18 cellular contexts compared by ENCODE assay signal in the genomic region with DNA sequence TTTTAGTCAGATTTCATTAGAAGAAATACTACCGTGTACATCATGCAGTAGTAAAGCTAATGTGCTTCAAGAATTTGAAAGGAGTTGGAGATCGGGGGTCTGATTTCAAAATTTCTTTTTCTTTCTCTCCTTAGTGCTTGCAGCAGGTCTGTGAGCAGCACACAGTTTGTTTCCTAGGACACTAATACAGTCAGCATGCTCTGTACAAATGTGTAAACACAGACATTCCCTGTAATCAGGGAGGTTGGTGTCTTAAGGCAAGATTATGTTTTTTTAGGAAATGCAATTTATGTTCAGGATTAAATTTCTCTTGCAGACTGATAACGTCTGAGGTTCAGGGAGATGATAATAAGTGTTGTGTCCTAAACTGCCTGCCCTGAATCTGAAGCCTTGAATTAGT.
DNase-seq lines count a peak whose midpoint lies in the region; ATAC-seq, FAIRE-seq and TF ChIP-seq lines count a peak whose summit lies in the region.
"Had no signal": no experiment of that assay in that cellular context is flagged by ENCODE, and none has a peak within 500 bp of the region (broad histone marks: within the 10 kb centered on the region; RNA-seq: fewer than 3 reads in every experiment).

No MANE protein-coding gene starts in this region.

- H3K4me3 ChIP-seq in A549 (no peak overlapping the region), hepatocyte (no peak overlapping the region), uterus (no peak overlapping the region), upper lobe of left lung (no peak overlapping the region)

- H3K9me3 ChIP-seq in A549 (no peaks in the 10 kb centered on the region), hepatocyte (ENCODE audit: low read depth) (no peaks in the 10 kb centered on the region), uterus (no peaks in the 10 kb centered on the region), upper lobe of left lung (no peaks in the 10 kb centered on the region)

- no peaks in the 10 kb centered on the region for H3K27me3 ChIP-seq in hepatocyte
- H3K27me3 ChIP-seq in uterus = no peaks in the 10 kb centered on the region
- H3K27me3 ChIP-seq in upper lobe of left lung = no peaks in the 10 kb centered on the region

- intact Hi-C loops in uterus (cut with DNase I; ENCODE audit: low total_unique reads) = no loop called here

- TF ChIP-seq POLR2A in A549 (IDR thresholded peaks at IDR 0.05; ENCODE audit: low read length) = no peak
- no peak for TF ChIP-seq POLR2A in uterus (IDR thresholded peaks at IDR 0.05)
- no peak for TF ChIP-seq POLR2A in upper lobe of left lung (IDR thresholded peaks at IDR 0.05)

- no peaks in the 10 kb centered on the region for H3K9me2 ChIP-seq in hepatocyte (replicated peaks; ENCODE audit: insufficient read depth)

- peak in 1 of 2 experiments; percentile 11 for DNase-seq in A549 (ENCODE audit: low read depth in 1 of 2, low spot score in 1 of 2)
- peak; percentile 84 for DNase-seq in DMS114 treated with DMSO at 0.1 percent for 48 hours (lab: John Stamatoyannopoulos, UW; ENCODE audit: unreplicated experiment)
- DNase-seq in SK-N-DZ (ENCODE audit: low spot score) = peak; percentile 66
- DNase-seq in hepatocyte (ENCODE audit: low spot score) = no peak
- no peak for DNase-seq in RCC 7860 (ENCODE audit: low spot score)
- DNase-seq in uterus = no peak
- DNase-seq in upper lobe of left lung = no peak
- DNase-seq: CD8-positive, alpha-beta T cell; COR-L47; DND-41; GDM1 had no signal

- H3K36me3 ChIP-seq in hepatocyte (replicated peaks; ENCODE audit: insufficient read depth, low read depth) = no peaks in the 10 kb centered on the region
- no peaks in the 10 kb centered on the region for H3K36me3 ChIP-seq in uterus
- H3K36me3 ChIP-seq in upper lobe of left lung = no peaks in the 10 kb centered on the region

- H4K20me1 ChIP-seq in hepatocyte (ENCODE audit: insufficient read depth, poor library complexity, severe bottlenecking) = no peaks in the 10 kb centered on the region

- no peaks in the 10 kb centered on the region for H3K79me2 ChIP-seq in hepatocyte

- H3K4me2 ChIP-seq in A549 (peak overlapping the region; percentile 17; the same call in 1 of the 3 replicates), hepatocyte (peak overlapping the region; percentile 27)

- FAIRE-seq in A549 (lab: Jason Lieb, UNC) (no peak), RCC 7860 (lab: Jason Lieb, UNC) (no peak)
- FAIRE-seq: A204.1, D721Med, GM19239, H54 had no signal

- no peak overlapping the region for H2AFZ ChIP-seq in hepatocyte

- POLR2A ChIA-PET in A549 (lab: Yijun Ruan, JAX) = no interaction called here

- WGBS in A549 (ENCODE audit: missing lambda C conversion rate) = 14% methylated on average over 3 of the region's 3 CpGs
- 26% methylated on average over 3 of the region's 3 CpGs for WGBS in hepatocyte (ENCODE audit: low lambda C conversion rate, missing lambda C conversion rate)
- WGBS in upper lobe of left lung, 2 donors = 65% methylated on average over 3 of the region's 3 CpGs

- ATAC-seq in A549 = peak in 1 of 2 experiments; percentile 49; a peak in 1 of 6 replicates
- no peak for ATAC-seq in upper lobe of left lung (ENCODE audit: low FRiP score in 2 of 2)
- no peak for ATAC-seq in GM19351 (IDR thresholded peaks at IDR 0.05; ENCODE audit: unreplicated experiment)
- ATAC-seq: CD8-positive, alpha-beta T cell; HCT116 had no signal

- TF ChIP-seq CTCF in A549 (IDR thresholded peaks at IDR 0.05) (no peak), hepatocyte (IDR thresholded peaks at IDR 0.05; ENCODE audit: poor library complexity) (no peak), uterus (IDR thresholded peaks at IDR 0.05) (no peak), upper lobe of left lung (IDR thresholded peaks at IDR 0.05) (no peak)

- no peak for TF ChIP-seq EP300 in A549 (IDR thresholded peaks at IDR 0.05)
- TF ChIP-seq EP300 in upper lobe of left lung (IDR thresholded peaks at IDR 0.05) = no peak

- H3K27ac ChIP-seq in A549 = no peak overlapping the region
- no peak overlapping the region for H3K27ac ChIP-seq in hepatocyte
- no peak overlapping the region for H3K27ac ChIP-seq in uterus
- no peak overlapping the region for H3K27ac ChIP-seq in upper lobe of left lung
- H3K27ac ChIP-seq: HL-60 had no signal

- TF ChIP-seq RAD21 in A549 (conservative IDR thresholded peaks at IDR 0.05 in 1 of 2, IDR thresholded peaks at IDR 0.05 in 1 of 2) = no peak

- CTCF ChIA-PET in A549 (lab: Yijun Ruan, JAX) = no interaction called here

- H3K4me1 ChIP-seq in A549 (no peaks in the 10 kb centered on the region), hepatocyte (ENCODE audit: insufficient read depth) (peaks cover 16% of the 10 kb centered on the region), uterus (no peaks in the 10 kb centered on the region), upper lobe of left lung (no peaks in the 10 kb centered on the region)

TF ChIP-seq in A549, 52 proteins besides CTCF, POLR2A, EP300 and RAD21:
- TF ChIP-seq CHD4 (IDR thresholded peaks at IDR 0.05; ENCODE audit: borderline replicate concordance) = no peak
- TF ChIP-seq JUNB (IDR thresholded peaks at IDR 0.05) = no peak
- no peak for TF ChIP-seq KDM5A (IDR thresholded peaks at IDR 0.05)
- no peak for TF ChIP-seq FOSL2 (IDR thresholded peaks at IDR 0.05)
- TF ChIP-seq FOSL2 (CRISPR knock-in tag; IDR thresholded peaks at IDR 0.05) = no peak
- no peak for TF ChIP-seq NR3C1 (IDR thresholded peaks at IDR 0.05)
- TF ChIP-seq KDM1A (IDR thresholded peaks at IDR 0.05; ENCODE audit: low read depth) = no peak
- TF ChIP-seq, protein P1, sequence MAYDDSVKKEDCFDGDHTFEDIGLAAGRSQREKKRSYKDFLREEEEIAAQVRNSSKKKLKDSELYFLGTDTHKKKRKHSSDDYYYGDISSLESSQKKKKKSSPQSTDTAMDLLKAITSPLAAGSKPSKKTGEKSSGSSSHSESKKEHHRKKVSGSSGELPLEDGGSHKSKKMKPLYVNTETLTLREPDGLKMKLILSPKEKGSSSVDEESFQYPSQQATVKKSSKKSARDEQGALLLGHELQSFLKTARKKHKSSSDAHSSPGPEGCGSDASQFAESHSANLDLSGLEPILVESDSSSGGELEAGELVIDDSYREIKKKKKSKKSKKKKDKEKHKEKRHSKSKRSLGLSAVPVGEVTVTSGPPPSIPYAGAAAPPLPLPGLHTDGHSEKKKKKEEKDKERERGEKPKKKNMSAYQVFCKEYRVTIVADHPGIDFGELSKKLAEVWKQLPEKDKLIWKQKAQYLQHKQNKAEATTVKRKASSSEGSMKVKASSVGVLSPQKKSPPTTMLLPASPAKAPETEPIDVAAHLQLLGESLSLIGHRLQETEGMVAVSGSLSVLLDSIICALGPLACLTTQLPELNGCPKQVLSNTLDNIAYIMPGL (CRISPR knock-in tag; IDR thresholded peaks at IDR 0.05; ENCODE audit: borderline replicate concordance) = no peak
- TF ChIP-seq, protein P2, sequence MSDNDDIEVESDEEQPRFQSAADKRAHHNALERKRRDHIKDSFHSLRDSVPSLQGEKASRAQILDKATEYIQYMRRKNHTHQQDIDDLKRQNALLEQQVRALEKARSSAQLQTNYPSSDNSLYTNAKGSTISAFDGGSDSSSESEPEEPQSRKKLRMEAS (IDR thresholded peaks at IDR 0.05) = no peak
- no peak for TF ChIP-seq HOXB13 (CRISPR knock-in tag; IDR thresholded peaks at IDR 0.05; ENCODE audit: low read depth)
- no peak for TF ChIP-seq RARB (CRISPR knock-in tag; IDR thresholded peaks at IDR 0.05)
- TF ChIP-seq PHF8 (IDR thresholded peaks at IDR 0.05; ENCODE audit: borderline replicate concordance, low read depth) = no peak
- TF ChIP-seq POLR2AphosphoS2 (conservative IDR thresholded peaks at IDR 0.05; ENCODE audit: low read length) = no peak
- no peak for TF ChIP-seq SMC3 (IDR thresholded peaks at IDR 0.05)
- no peak for TF ChIP-seq HOXA7 (CRISPR knock-in tag; IDR thresholded peaks at IDR 0.05)
- no peak for TF ChIP-seq GATA3 (IDR thresholded peaks at IDR 0.05; ENCODE audit: borderline replicate concordance)
- TF ChIP-seq TP53 (CRISPR knock-in tag; IDR thresholded peaks at IDR 0.05) = no peak
- no peak for TF ChIP-seq ZFP36 (IDR thresholded peaks at IDR 0.05; ENCODE audit: borderline replicate concordance, partially characterized antibody)
- no peak for TF ChIP-seq SREBF2 (IDR thresholded peaks at IDR 0.05)
- TF ChIP-seq TFCP2L1 (CRISPR knock-in tag; IDR thresholded peaks at IDR 0.05) = no peak
- TF ChIP-seq, protein P3, sequence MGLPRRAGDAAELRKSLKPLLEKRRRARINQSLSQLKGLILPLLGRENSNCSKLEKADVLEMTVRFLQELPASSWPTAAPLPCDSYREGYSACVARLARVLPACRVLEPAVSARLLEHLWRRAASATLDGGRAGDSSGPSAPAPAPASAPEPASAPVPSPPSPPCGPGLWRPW (IDR thresholded peaks at IDR 0.05) = no peak

Comparison
In these comparisons a context has a peak if more than half of its experiments do, and no peak if none do; other contexts are left out.
1. DNase-seq: peak in DMS114 treated with DMSO at 0.1 percent for 48 hours (single experiment) and SK-N-DZ (single experiment); none in hepatocyte (single experiment), RCC 7860 (single experiment), uterus (0 of 2) and upper lobe of left lung (0 of 2).